32 cellular contexts compared by ENCODE assay signal in the genomic region with DNA sequence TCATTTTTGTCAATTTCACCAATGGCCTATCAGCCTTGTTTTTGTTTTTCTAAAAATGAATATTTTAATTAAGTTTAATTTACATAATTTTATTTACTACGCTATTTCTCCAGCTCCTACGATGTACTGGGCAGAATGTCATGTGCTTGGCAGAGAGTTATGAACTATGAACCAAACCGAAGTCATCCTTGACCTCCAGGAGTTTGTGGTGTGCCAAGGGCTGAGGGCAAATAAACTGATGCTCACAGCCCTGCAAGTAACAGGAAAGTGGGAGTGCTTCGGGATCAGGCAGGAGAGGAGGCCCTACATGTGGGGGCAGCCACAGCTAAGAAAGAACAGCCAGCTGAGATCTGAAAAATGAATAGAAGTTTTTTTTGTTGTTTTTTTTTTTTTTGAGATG.
"Had no signal": no experiment of that assay in that cellular context is flagged by ENCODE, and none has a peak within 500 bp of the region (broad histone marks: within the 10 kb centered on the region; RNA-seq: fewer than 3 reads in every experiment).

No MANE protein-coding gene starts in this region.

- H3K36me3 Mint-ChIP-seq: natural killer cell treated with Interleukin-12 subunit alpha and Interleukin-12 subunit beta and Interleukin-15 and Interleukin-18, amount 100 ng/mL, for 72 hours had no signal

- H3K9me3 Mint-ChIP-seq: natural killer cell treated with Interleukin-12 subunit alpha and Interleukin-12 subunit beta and Interleukin-15 and Interleukin-18, amount 100 ng/mL, for 72 hours; stimulated activated memory B cell treated with anti-CD40 and anti-IgM and Interleukin-4, amounts not matched to agents 10 μg/mL and 1 μg/mL and 100 μg/mL, for 72 hours; stimulated activated naive CD8-positive, alpha-beta T cell treated with anti-CD3 and anti-CD28 coated beads, Interleukin-15, amount 100 ng/mL, for 72 hours had no signal

- H3K27ac Mint-ChIP-seq: activated naive CD8-positive, alpha-beta T cell; natural killer cell treated with Interleukin-12 subunit alpha and Interleukin-12 subunit beta and Interleukin-15 and Interleukin-18, amount 100 ng/mL, for 72 hours; stimulated activated memory B cell treated with anti-CD40 and anti-IgM and Interleukin-4, amounts not matched to agents 10 μg/mL and 1 μg/mL and 100 μg/mL, for 72 hours; stimulated activated naive CD8-positive, alpha-beta T cell treated with anti-CD3 and anti-CD28 coated beads, Interleukin-15, amount 100 ng/mL, for 72 hours; T-helper 17 cell had no signal

- H3K9me3 ChIP-seq: gastrocnemius medialis, lower lobe of right lung, ovary, prostate gland, thyroid gland, upper lobe of right lung had no signal

- DNase-seq: activated CD4-positive, alpha-beta T cell treated with anti-CD3 and anti-CD28 coated beads for 48 hours; activated CD4-positive, alpha-beta T cell treated with anti-CD3 and anti-CD28 coated beads, Interleukin-2, amount 50 U/mL, for 48 hours; activated CD8-positive, alpha-beta memory T cell treated with anti-CD3 and anti-CD28 coated beads for 24 hours; activated effector memory CD4-positive, alpha-beta T cell treated with Interleukin-2 at 50 U/mL for 16 hours; activated naive CD4-positive, alpha-beta T cell treated with Interleukin-2 at 50 U/mL for 16 hours; brain microvascular endothelial cell; dorsolateral prefrontal cortex; effector memory CD4-positive, alpha-beta T cell; gastrocnemius medialis; glutamatergic neuron; islet precursor cell; left cardiac atrium; lower lobe of right lung; mesenchymal stem cell; retina; stimulated activated CD4-positive, alpha-beta T cell treated with anti-CD3 and anti-CD28 coated beads, Interleukin-1b, Interleukin-23, amount 100 ng/mL, for 48 hours; stimulated activated CD4-positive, alpha-beta T cell treated with anti-CD3 and anti-CD28 coated beads, Interleukin-4, amount 100 ng/mL, for 4 hours; stimulated activated CD8-positive, alpha-beta memory T cell treated with anti-CD3 and anti-CD28 coated beads, Interleukin-4, amount 100 ng/mL, for 48 hours; stimulated activated naive CD8-positive, alpha-beta T cell treated with anti-CD3 and anti-CD28 coated beads, Interleukin-15, amount 100 ng/mL, for 72 hours; substantia nigra; T-helper 17 cell; T1000; upper lobe of right lung; WERI-Rb-1 had no signal

- H3K4me1 ChIP-seq: gastrocnemius medialis, lower lobe of right lung, prostate gland, upper lobe of right lung had no signal

- H3K27ac ChIP-seq: brain microvascular endothelial cell, coronary artery, dorsolateral prefrontal cortex, gastrocnemius medialis, lower lobe of right lung, ovary, prostate gland, upper lobe of right lung, WERI-Rb-1 had no signal

- H3K4me3 Mint-ChIP-seq: activated naive CD8-positive, alpha-beta T cell; natural killer cell treated with Interleukin-12 subunit alpha and Interleukin-12 subunit beta and Interleukin-15 and Interleukin-18, amount 100 ng/mL, for 72 hours; stimulated activated memory B cell treated with anti-CD40 and anti-IgM and Interleukin-4, amounts not matched to agents 10 μg/mL and 1 μg/mL and 100 μg/mL, for 72 hours; stimulated activated naive CD8-positive, alpha-beta T cell treated with anti-CD3 and anti-CD28 coated beads, Interleukin-15, amount 100 ng/mL, for 72 hours; T-helper 17 cell had no signal

- H3K4me3 ChIP-seq: coronary artery, dorsolateral prefrontal cortex, gastrocnemius medialis, lower lobe of right lung, ovary, prostate gland, smooth muscle cell, thyroid gland, upper lobe of right lung had no signal

- H3K27me3 Mint-ChIP-seq: activated naive CD8-positive, alpha-beta T cell; natural killer cell treated with Interleukin-12 subunit alpha and Interleukin-12 subunit beta and Interleukin-15 and Interleukin-18, amount 100 ng/mL, for 72 hours; stimulated activated memory B cell treated with anti-CD40 and anti-IgM and Interleukin-4, amounts not matched to agents 10 μg/mL and 1 μg/mL and 100 μg/mL, for 72 hours; stimulated activated naive CD8-positive, alpha-beta T cell treated with anti-CD3 and anti-CD28 coated beads, Interleukin-15, amount 100 ng/mL, for 72 hours; T-helper 17 cell had no signal

- H3K4me1 Mint-ChIP-seq: stimulated activated memory B cell treated with anti-CD40 and anti-IgM and Interleukin-4, amounts not matched to agents 10 μg/mL and 1 μg/mL and 100 μg/mL, for 72 hours; stimulated activated naive CD8-positive, alpha-beta T cell treated with anti-CD3 and anti-CD28 coated beads, Interleukin-15, amount 100 ng/mL, for 72 hours had no signal

- H3K4me2 ChIP-seq: smooth muscle cell had no signal

- H3K27me3 ChIP-seq: brain microvascular endothelial cell, dorsolateral prefrontal cortex, gastrocnemius medialis, ovary, thyroid gland, upper lobe of right lung had no signal

- H3K36me3 ChIP-seq: brain microvascular endothelial cell, gastrocnemius medialis, lower lobe of right lung, ovary, prostate gland, thyroid gland, upper lobe of right lung, WERI-Rb-1 had no signal
